8 cellular contexts compared by ENCODE assay signal in the genomic region with DNA sequence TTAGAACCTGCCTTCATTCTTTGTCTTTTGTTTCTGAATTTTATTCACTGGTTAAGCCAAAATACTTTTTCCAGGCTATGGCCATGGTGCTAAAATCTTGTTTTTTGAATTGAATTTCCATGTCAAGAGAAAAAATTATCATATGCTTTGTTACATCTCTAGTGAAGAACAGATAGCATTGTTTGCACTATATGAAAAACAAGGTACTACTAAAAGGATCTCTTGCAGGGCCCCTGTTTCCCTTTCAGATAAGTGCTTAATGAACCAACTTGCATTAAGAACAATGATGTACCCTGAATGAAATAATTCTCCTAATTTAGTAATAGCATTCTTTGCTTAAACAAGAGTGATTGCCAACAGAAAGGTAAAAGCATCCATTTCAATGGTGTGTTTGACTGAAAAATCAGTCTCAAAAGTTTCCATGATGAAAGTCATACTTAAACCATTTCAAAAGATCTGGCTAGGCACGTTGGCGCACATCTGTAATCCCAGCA. TPM values are rescaled to one million over a fixed set of nuclear protein-coding genes. Genes with fewer than 3 reads are reported as not detected.
DNase-seq lines count a peak whose midpoint lies in the region; TF ChIP-seq lines count a peak whose summit lies in the region.
"Had no signal": no experiment of that assay in that cellular context is flagged by ENCODE, and none has a peak within 500 bp of the region (broad histone marks: within the 10 kb centered on the region; RNA-seq: fewer than 3 reads in every experiment).

No MANE protein-coding gene starts in this region.

- H3K4me3 ChIP-seq in OCI-LY7 (ENCODE audit: low read depth, low read length, poor library complexity, severe bottlenecking) (no peak overlapping the region), rectal smooth muscle tissue (ENCODE audit: low read length) (no peak overlapping the region), endodermal cell (ENCODE audit: low read length) (no peak overlapping the region)

- H3K9ac ChIP-seq in rectal smooth muscle tissue (ENCODE audit: low read length) (no peak overlapping the region), endodermal cell (ENCODE audit: extremely low read depth, low read length, poor library complexity, severe bottlenecking) (no peak overlapping the region)

- TF ChIP-seq CTCF in Calu3 (IDR thresholded peaks at IDR 0.05; ENCODE audit: unreplicated experiment) (no peak), OCI-LY7 (conservative IDR thresholded peaks at IDR 0.05; ENCODE audit: low read length) (no peak), endodermal cell (conservative IDR thresholded peaks at IDR 0.05) (no peak)

- H2AFZ ChIP-seq in OCI-LY7 (ENCODE audit: low read length) = no peak overlapping the region

- H3K27me3 Mint-ChIP-seq in Calu3 (ENCODE audit: unreplicated experiment) (no peaks in the 10 kb centered on the region), endodermal cell (ENCODE audit: insufficient read depth) (no peaks in the 10 kb centered on the region)

- no peak overlapping the region for H3K4me2 ChIP-seq in OCI-LY7 (ENCODE audit: low read length)

- H3K4me1 Mint-ChIP-seq in Calu3 (ENCODE audit: low read depth, unreplicated experiment) (peaks cover 56% of the 10 kb centered on the region), endodermal cell (peaks cover 42% of the 10 kb centered on the region)

- H3K4me1 ChIP-seq in OCI-LY7 (ENCODE audit: insufficient read depth, low read length, poor library complexity, severe bottlenecking) (peaks cover 59% of the 10 kb centered on the region), rectal smooth muscle tissue (ENCODE audit: control insufficient read depth, insufficient read depth, low read length) (peaks cover 15% of the 10 kb centered on the region), endodermal cell (ENCODE audit: control insufficient read depth, insufficient read depth, low read length) (peaks cover 19% of the 10 kb centered on the region)

- CTCF ChIA-PET in Calu3 (lab: Charles Lee) (no interaction called here), OCI-LY7 (lab: Charles Lee; ENCODE audit: unreplicated experiment) (no interaction called here)

- H3K27me3 ChIP-seq in rectal smooth muscle tissue (ENCODE audit: control insufficient read depth, insufficient read depth, low read length) = no peaks in the 10 kb centered on the region
- no peaks in the 10 kb centered on the region for H3K27me3 ChIP-seq in endodermal cell (ENCODE audit: control insufficient read depth, insufficient read depth, low read length, poor library complexity, severe bottlenecking)

- H3K9me3 ChIP-seq in OCI-LY7 (ENCODE audit: low read length) = no peaks in the 10 kb centered on the region
- no peaks in the 10 kb centered on the region for H3K9me3 ChIP-seq in endodermal cell (ENCODE audit: control insufficient read depth, low read length)

- H3K79me2 ChIP-seq in OCI-LY7 (ENCODE audit: insufficient read depth, low read depth, low read length) = peaks cover 45% of the 10 kb centered on the region

- H3K4me3 Mint-ChIP-seq in Calu3 (ENCODE audit: low read depth, unreplicated experiment) (no peak overlapping the region), endodermal cell (no peak overlapping the region)

- WGBS in endodermal cell (ENCODE audit: insufficient coverage in 1 of 2, insufficient read length in 1 of 2), 2 experiments = 92 to 97% methylated on average over 2 of the region's 2 CpGs

- no peaks in the 10 kb centered on the region for H3K9me2 ChIP-seq in OCI-LY7 (ENCODE audit: insufficient read depth, low read length)

- BruUV-seq in Calu3 (replicated peaks; lab: Mats Ljungman, UMichigan) = no TSS peak
- BruUV-seq in OCI-LY7 (replicated peaks; lab: Mats Ljungman, UMichigan) = no TSS peak

- POLR2A ChIA-PET in OCI-LY7 (lab: Charles Lee) = no interaction called here

- H3K36me3 ChIP-seq in OCI-LY7 (ENCODE audit: insufficient read depth, low read length) = peaks cover 66% of the 10 kb centered on the region
- H3K36me3 ChIP-seq in rectal smooth muscle tissue (ENCODE audit: control insufficient read depth, insufficient read depth, low read length) = peaks cover 23% of the 10 kb centered on the region
- H3K36me3 ChIP-seq in endodermal cell (ENCODE audit: control insufficient read depth, insufficient read depth, low read length) = peaks cover 70% of the 10 kb centered on the region

- peak overlapping the region; percentile 23 for H3K27ac ChIP-seq in OCI-LY7 (ENCODE audit: low read depth, low read length, poor library complexity, severe bottlenecking)
- peak overlapping the region; percentile 97 for H3K27ac ChIP-seq in epithelial cell of prostate
- peak overlapping the region; percentile 70 for H3K27ac ChIP-seq in rectal smooth muscle tissue (ENCODE audit: low read depth, low read length)
- no peak overlapping the region for H3K27ac ChIP-seq in endodermal cell (ENCODE audit: low read depth, low read length)

- DNase-seq in Calu3 = no peak
- DNase-seq in OCI-LY7 (ENCODE audit: low spot score) = no peak
- no peak for DNase-seq in epithelial cell of prostate (ENCODE audit: low read depth, low spot score)
- no peak for DNase-seq in NCI-H128 (lab: John Stamatoyannopoulos, UW; ENCODE audit: unreplicated experiment)
- no peak for DNase-seq in mesenteric fat pad (ENCODE audit: low spot score)
- DNase-seq in endodermal cell = no peak
- DNase-seq: DMS153 had no signal

- H4K20me1 ChIP-seq in OCI-LY7 (ENCODE audit: insufficient read depth, low read length) = 0 out of 2 replicates have a peak, but pooled peaks cover under 1% of the 10 kb centered on the region

- peaks cover 93% of the 10 kb centered on the region for H3K36me3 Mint-ChIP-seq in Calu3 (ENCODE audit: insufficient read depth, unreplicated experiment)
- peaks cover 52% of the 10 kb centered on the region for H3K36me3 Mint-ChIP-seq in endodermal cell (ENCODE audit: low read depth)

- H3K27ac Mint-ChIP-seq in Calu3 (ENCODE audit: unreplicated experiment) (peak overlapping the region; percentile 54), endodermal cell (no peak overlapping the region)

- intact Hi-C loops in Calu3 (cut with micrococcal nuclease; ENCODE audit: unreplicated experiment) (no loop called here), OCI-LY7 (cut with micrococcal nuclease; ENCODE audit: unreplicated experiment) (no loop called here)

- H3K9me3 Mint-ChIP-seq in Calu3 (ENCODE audit: low read depth, unreplicated experiment) (no peaks in the 10 kb centered on the region), endodermal cell (no peaks in the 10 kb centered on the region)

RNA-seq across cellular contexts. Expression of gene MYL12B, which starts 4.3 kb away (rescaled TPM):
- total RNA-seq in Calu3 (2022) (523 and 564 TPM in 2 replicates), OCI-LY7 (2022) (222 and 230 TPM in 2 replicates), mesenteric fat pad (291 TPM), endodermal cell (100 to 1,000 TPM; 190 to 198 TPM)
- 240 and 260 TPM in 2 replicates for total RNA-seq in OCI-LY7 (2014; rRNA removed; shearing (Covaris generic))
- 207 TPM for polyA plus RNA-seq in endodermal cell (2013, experiment 1 of 2)
- 210 TPM for polyA plus RNA-seq in endodermal cell (2013, experiment 2 of 2)

RNA-seq across cellular contexts. Expression of gene MYL12A, which starts 10.1 kb away (rescaled TPM):
- total RNA-seq in Calu3 (2022) (428 and 464 TPM in 2 replicates), OCI-LY7 (2022) (301 TPM in 2 replicates), mesenteric fat pad (460 TPM), endodermal cell (100 to 1,000 TPM; 267 to 271 TPM)
- 377 and 423 TPM in 2 replicates for total RNA-seq in OCI-LY7 (2014; rRNA removed; shearing (Covaris generic))
- polyA plus RNA-seq in endodermal cell (2013, experiment 1 of 2) = 246 TPM
- 268 TPM for polyA plus RNA-seq in endodermal cell (2013, experiment 2 of 2)

RNA-seq across cellular contexts. Expression of gene MYOM1, which starts 37.9 kb away (rescaled TPM):
- total RNA-seq in Calu3 (2022) (16.5 and 20.4 TPM in 2 replicates), OCI-LY7 (2022) (2.3 and 2.4 TPM in 2 replicates), mesenteric fat pad (3.9 TPM), endodermal cell (under 1 TPM; 0.49 to 0.88 TPM)
- 3.8 and 5.7 TPM in 2 replicates for total RNA-seq in OCI-LY7 (2014; rRNA removed; shearing (Covaris generic))
- 0.43 TPM for polyA plus RNA-seq in endodermal cell (2013, experiment 1 of 2)
- 0.37 TPM for polyA plus RNA-seq in endodermal cell (2013, experiment 2 of 2)
